22 cellular contexts compared by ENCODE assay signal in genomic region chr1:28565726-28566125, GRCh38. TPM values are rescaled to one million over a fixed set of nuclear protein-coding genes. Genes with fewer than 3 reads are reported as not detected.
DNase-seq lines count a peak whose midpoint lies in the region; ATAC-seq and TF ChIP-seq lines count a peak whose summit lies in the region.
"Had no signal": no experiment of that assay in that cellular context is flagged by ENCODE, and none has a peak within 500 bp of the region (broad histone marks: within the 10 kb centered on the region; RNA-seq: fewer than 3 reads in every experiment).

No MANE protein-coding gene starts in this region.

- H3K4me3 Mint-ChIP-seq in T-helper 17 cell (no peak overlapping the region), T-cell (no peak overlapping the region)
- H3K4me3 Mint-ChIP-seq: B cell; CD4-positive, CD25-positive, alpha-beta regulatory T cell; CD8-positive, alpha-beta T cell; GM23338; H9; HFFc6 had no signal

- CTCF ChIA-PET in A673 (lab: Charles Lee): no interaction called here
- CTCF ChIA-PET in HEK293 (lab: Yijun Ruan, JAX): interaction anchor here (0.6 kb wide), 1 partner anchor 302 kb away, joined by 4 read pairs; no protein-coding TSS in a partner anchor
- CTCF ChIA-PET in T-cell (lab: Charles Lee): interaction anchor here in 1 of 2 donors (0.7 kb wide), 1 partner anchor 672 kb away, joined by 3 read pairs; no protein-coding TSS in a partner anchor

- H3K27ac Mint-ChIP-seq in T-helper 17 cell (peak overlapping the region; percentile 68), T-cell (no peak overlapping the region)
- H3K27ac Mint-ChIP-seq: B cell; CD4-positive, CD25-positive, alpha-beta regulatory T cell; CD8-positive, alpha-beta T cell; GM23338; HFFc6 had no signal

- TF ChIP-seq CTCF in A673 (conservative IDR thresholded peaks at IDR 0.05; ENCODE audit: low read depth, low read length) (no peak), HEK293 (tag by site-specific recombination; IDR thresholded peaks at IDR 0.05) (no peak), thyroid gland (IDR thresholded peaks at IDR 0.05) (no peak)

- TSS peak; percentile 10 for BruUV-seq in A673 (replicated peaks; lab: Mats Ljungman, UMichigan)

- TF ChIP-seq POLR2A in thyroid gland (IDR thresholded peaks at IDR 0.05): no peak

- H3K4me1 Mint-ChIP-seq in T-helper 17 cell (peaks cover 2% of the 10 kb centered on the region), T-cell (no peaks in the 10 kb centered on the region)
- H3K4me1 Mint-ChIP-seq: B cell, GM23338, H9 had no signal

- intact Hi-C loops in A673 (cut with micrococcal nuclease; ENCODE audit: unreplicated experiment): no loop called here
- intact Hi-C loops in thyroid gland (cut with DNase I): no loop called here

- H3K27me3 ChIP-seq in A673 (replicated peaks; ENCODE audit: insufficient read depth, low read depth, low read length, poor library complexity): no peaks in the 10 kb centered on the region
- H3K27me3 ChIP-seq in thyroid gland: no peaks in the 10 kb centered on the region
- H3K27me3 ChIP-seq: BLaER1 had no signal

- H3K36me3 ChIP-seq in A673 (ENCODE audit: insufficient read depth, low read length, poor library complexity, severe bottlenecking) (peaks cover 35% of the 10 kb centered on the region), HEK293 (ENCODE audit: control insufficient read depth in 2 of 2, insufficient read depth in 1 of 2, low read length in 2 of 2) (peaks cover 36 to 88% of the 10 kb centered on the region in 2 experiments), thyroid gland (peaks cover 50 to 66% of the 10 kb centered on the region in 2 donors)

- no peaks in the 10 kb centered on the region for H3K4me1 ChIP-seq in A673 (ENCODE audit: insufficient read depth, low read length, poor library complexity, severe bottlenecking)
- H3K4me1 ChIP-seq in HEK293 (ENCODE audit: control insufficient read depth, insufficient read depth, low read length): no peaks in the 10 kb centered on the region
- H3K4me1 ChIP-seq in thyroid gland: no peaks in the 10 kb centered on the region
- H3K4me1 ChIP-seq: BLaER1, Caco-2 had no signal

- ATAC-seq in T-helper 17 cell: no peak
- peak; percentile 86 for ATAC-seq in esophagus mucosa
- no peak for ATAC-seq in GM19463 (IDR thresholded peaks at IDR 0.05; ENCODE audit: unreplicated experiment)
- no peak for ATAC-seq in T-cell (replicated peaks in 1 of 4)
- ATAC-seq: CD8-positive, alpha-beta T cell; GM23338; HCT116 had no signal

- H3K36me3 Mint-ChIP-seq in T-helper 17 cell (ENCODE audit: low read depth) (peaks cover 6% of the 10 kb centered on the region), T-cell (peaks cover 36% of the 10 kb centered on the region)

- no peak for DNase-seq in A673 (ENCODE audit: low spot score)
- no peak for DNase-seq in T-helper 17 cell
- no peak for DNase-seq in putamen (ENCODE audit: low spot score)
- no peak for DNase-seq in T-cell
- no peak for DNase-seq in thyroid gland
- DNase-seq: Caco-2; CD4-positive, CD25-positive, alpha-beta regulatory T cell; CD8-positive, alpha-beta T cell; DMS153; DND-41; H9; HFFc6 had no signal

- H3K27me3 Mint-ChIP-seq in T-helper 17 cell (no peaks in the 10 kb centered on the region), T-cell (no peaks in the 10 kb centered on the region)
- H3K27me3 Mint-ChIP-seq: B cell; CD4-positive, CD25-positive, alpha-beta regulatory T cell had no signal

- H3K27ac ChIP-seq in A673 (ENCODE audit: low read depth, low read length, poor library complexity, severe bottlenecking): no peak overlapping the region
- H3K27ac ChIP-seq in HEK293 (ENCODE audit: extremely low read depth, low read depth, low read length): no peak overlapping the region
- H3K27ac ChIP-seq in thyroid gland: no peak overlapping the region
- H3K27ac ChIP-seq: BLaER1, C4-2B had no signal

- H3K4me3 ChIP-seq in A673 (ENCODE audit: low read depth, low read length, poor library complexity, severe bottlenecking) (no peak overlapping the region), HEK293 (ENCODE audit: low read depth, low read length) (no peak overlapping the region), thyroid gland (replicated peaks in 1 of 3) (no peak overlapping the region)
- H3K4me3 ChIP-seq: BLaER1, GM23338 had no signal

- no peaks in the 10 kb centered on the region for H3K9me3 Mint-ChIP-seq in T-cell
- H3K9me3 Mint-ChIP-seq: CD8-positive, alpha-beta T cell; GM23338; H9; HFFc6 had no signal

- H3K9me3 ChIP-seq in A673 (ENCODE audit: low read depth, low read length, poor library complexity, severe bottlenecking) (no peaks in the 10 kb centered on the region), HEK293 (ENCODE audit: control insufficient read depth, insufficient read depth, low read depth, low read length) (no peaks in the 10 kb centered on the region), T-helper 17 cell (ENCODE audit: control insufficient read depth, low read length, poor library complexity, severe bottlenecking) (no peaks in the 10 kb centered on the region), thyroid gland (no peaks in the 10 kb centered on the region)
- H3K9me3 ChIP-seq: BLaER1, Caco-2 had no signal

- POLR2A ChIA-PET in A673 (lab: Charles Lee; ENCODE audit: low non-redundant PET) (no interaction called here), HEK293 (lab: Yijun Ruan, JAX) (interaction anchor here (0.7 kb wide), 1 partner anchor 305 kb away, joined by 3 read pairs; no protein-coding TSS in a partner anchor), T-cell (lab: Charles Lee) (interaction anchor here in 1 of 2 donors (0.6 to 0.7 kb wide), 2 partner anchors 14 to 477 kb away, joined by 3 to 6 read pairs; no protein-coding TSS in a partner anchor)

- 88 to 89% methylated on average over 6 of the region's 6 CpGs for WGBS in thyroid gland, 2 donors

TF ChIP-seq in HEK293, 187 proteins besides CTCF, POLR2A, EP300 and RAD21 (continues in another document):
- no peak for TF ChIP-seq IKZF3 (tag by site-specific recombination; IDR thresholded peaks at IDR 0.05)
- no peak for TF ChIP-seq ZNF335 (tag by site-specific recombination; conservative IDR thresholded peaks at IDR 0.05)
- no peak for TF ChIP-seq ZSCAN4 (tag by site-specific recombination; IDR thresholded peaks at IDR 0.05)
- no peak for TF ChIP-seq ZNF23 (tag by site-specific recombination; IDR thresholded peaks at IDR 0.05; ENCODE audit: borderline replicate concordance)
- TF ChIP-seq ZBTB17 (tag by site-specific recombination; IDR thresholded peaks at IDR 0.05): no peak
- TF ChIP-seq ZNF211 (tag by site-specific recombination; IDR thresholded peaks at IDR 0.05; ENCODE audit: low read depth): no peak
- TF ChIP-seq ZNF239 (tag by site-specific recombination; IDR thresholded peaks at IDR 0.05): no peak
- no peak for TF ChIP-seq ZSCAN5A (tag by site-specific recombination; IDR thresholded peaks at IDR 0.05)
- TF ChIP-seq SCRT2 (tag by site-specific recombination; IDR thresholded peaks at IDR 0.05): peak; percentile 86
- TF ChIP-seq ZFP41 (tag by site-specific recombination; IDR thresholded peaks at IDR 0.05; ENCODE audit: borderline replicate concordance): no peak
- TF ChIP-seq ZNF140 (tag by site-specific recombination; IDR thresholded peaks at IDR 0.05): no peak

RNA-seq across cellular contexts. Expression of gene TRNAU1AP, which starts 12.8 kb away (rescaled TPM):
- 33.8 and 38.8 TPM in 2 replicates for total RNA-seq in A673 (2021)
- 10 to 100 TPM; 24.5 to 27.9 TPM for total RNA-seq in T-helper 17 cell
- 24.3 TPM for total RNA-seq in esophagus mucosa
- total RNA-seq in T-cell: 10 to 100 TPM; 28.6 to 47.6 (median 41.3) TPM
- total RNA-seq in thyroid gland: 10 to 100 TPM; 14.8 to 26.6 (median 20.6) TPM

RNA-seq across cellular contexts. Expression of gene RAB42, which starts 26.3 kb away (rescaled TPM):
- 2.4 and 3.5 TPM in 2 replicates for total RNA-seq in A673 (2021)
- not detected for total RNA-seq in T-helper 17 cell
- 0.40 TPM for total RNA-seq in esophagus mucosa
- not detected for total RNA-seq in T-cell
- 1 to 10 TPM; 1.3 to 3.5 (median 1.8) TPM for total RNA-seq in thyroid gland
- total RNA-seq: A172; B cell; CD4-positive, CD25-positive, alpha-beta regulatory T cell; CD8-positive, alpha-beta T cell; H4 had no signal

RNA-seq across cellular contexts. Expression of gene RCC1, which starts 59.9 kb away (rescaled TPM):
- total RNA-seq in A673 (2021): 111 and 125 TPM in 2 replicates
- total RNA-seq in T-helper 17 cell: 10 to 100 TPM; 10.7 to 15.1 TPM
- total RNA-seq in esophagus mucosa: 33.3 TPM
- 10 to 100 TPM; 13.1 to 23.2 (median 19.7) TPM for total RNA-seq in T-cell
- total RNA-seq in thyroid gland: 10 to 100 TPM in 3 of 4 donors, 1 to 10 TPM in 1; 9.4 to 22.8 (median 14.0) TPM
